ENCODE assay signal across 29 cellular contexts in the genomic region with DNA sequence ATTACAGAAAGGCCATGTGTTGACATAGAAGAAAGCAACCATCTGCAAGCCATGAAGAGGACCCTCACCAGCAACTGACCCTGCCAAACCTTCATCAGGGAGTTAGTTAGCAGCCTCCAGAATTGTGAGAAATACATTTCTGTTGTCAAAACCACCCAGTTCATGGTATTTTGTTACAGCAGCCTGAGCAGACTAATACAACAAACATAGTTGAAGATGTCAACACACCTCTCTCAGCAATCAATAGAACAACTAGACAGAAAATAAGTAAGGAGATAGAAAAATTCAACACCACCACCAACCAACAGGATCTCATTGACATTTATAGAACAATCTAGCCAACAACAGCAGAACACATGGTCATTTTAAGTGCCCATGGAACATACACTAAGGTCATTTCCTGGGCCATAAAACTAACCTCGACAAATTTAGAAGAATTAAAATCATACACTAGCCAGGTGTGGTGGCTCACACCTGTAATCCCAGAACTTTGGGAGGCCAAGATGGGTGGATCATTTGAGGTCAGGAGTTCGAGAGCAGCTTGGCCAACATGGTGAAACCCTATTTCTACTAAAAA. TPM values are rescaled to one million over a fixed set of nuclear protein-coding genes. Genes with fewer than 3 reads are reported as not detected.
"Had no signal": no experiment of that assay in that cellular context is flagged by ENCODE, and none has a peak within 500 bp of the region (broad histone marks: within the 10 kb centered on the region; RNA-seq: fewer than 3 reads in every experiment).

No MANE protein-coding gene starts in this region.

- DNase-seq: activated CD4-positive, alpha-beta T cell treated with anti-CD3 and anti-CD28 coated beads for 1 hour; activated CD4-positive, alpha-beta T cell treated with anti-CD3 and anti-CD28 coated beads for 48 hours; activated CD4-positive, CD25-positive, alpha-beta regulatory T cell; activated CD8-positive, alpha-beta T cell treated with anti-CD3 and anti-CD28 coated beads for 36 hours; activated effector memory CD4-positive, alpha-beta T cell treated with anti-CD3 and anti-CD28 coated beads, Interleukin-2, amount 50 U/mL, for 16 hours; activated naive CD4-positive, alpha-beta T cell; activated naive CD4-positive, alpha-beta T cell treated with anti-CD3 and anti-CD28 coated beads, Interleukin-2, amount 50 U/mL, for 16 hours; activated naive CD8-positive, alpha-beta T cell treated with anti-CD3 and anti-CD28 coated beads for 36 hours; activated T-cell treated with anti-CD3 and anti-CD28 coated beads, Interleukin-2, amount 50 U/mL, for 1 hour; activated T-cell treated with anti-CD3 and anti-CD28 coated beads, Interleukin-2, amount 50 U/mL, for 72 hours; amniotic stem cell; aorta; brain microvascular endothelial cell; KG1; NCI-H187; NCI-H2107; NCI-H2171; NCI-H510A; NCI-H526; NK-92 treated with Interleukin-12 subunit alpha and Interleukin-12 subunit beta, amount 100 ng/mL, for 24 hours; Right ventricle myocardium superior; WERI-Rb-1 had no signal

- H2AFZ ChIP-seq: PC-9 had no signal

- H3K4me3 ChIP-seq: PC-9 had no signal

- H3K27me3 Mint-ChIP-seq: activated CD8-positive, alpha-beta T cell treated with anti-CD3 and anti-CD28 coated beads for 36 hours had no signal

- H3K27ac ChIP-seq: brain microvascular endothelial cell, PC-9, WERI-Rb-1 had no signal

- H3K27me3 ChIP-seq: brain microvascular endothelial cell had no signal

- H3K9me3 Mint-ChIP-seq: activated T-helper 17 cell treated with anti-CD3 and anti-CD28 coated beads, Interleukin-2, amount 50 U/mL, for 72 hours had no signal

- H3K27ac Mint-ChIP-seq: activated CD8-positive, alpha-beta T cell treated with anti-CD3 and anti-CD28 coated beads for 36 hours; activated naive CD8-positive, alpha-beta T cell treated with anti-CD3 and anti-CD28 coated beads for 36 hours; activated T-cell treated with anti-CD3 and anti-CD28 coated beads, Interleukin-2, amount 50 U/mL, for 72 hours; activated T-helper 17 cell treated with anti-CD3 and anti-CD28 coated beads, Interleukin-2, amount 50 U/mL, for 72 hours had no signal

- H3K4me3 Mint-ChIP-seq: activated CD8-positive, alpha-beta T cell treated with anti-CD3 and anti-CD28 coated beads for 36 hours; activated naive CD8-positive, alpha-beta T cell treated with anti-CD3 and anti-CD28 coated beads for 36 hours; activated T-cell treated with anti-CD3 and anti-CD28 coated beads, Interleukin-2, amount 50 U/mL, for 72 hours; activated T-helper 17 cell treated with anti-CD3 and anti-CD28 coated beads, Interleukin-2, amount 50 U/mL, for 72 hours had no signal

- H3K4me1 Mint-ChIP-seq: activated naive CD8-positive, alpha-beta T cell treated with anti-CD3 and anti-CD28 coated beads for 36 hours; activated T-helper 17 cell treated with anti-CD3 and anti-CD28 coated beads, Interleukin-2, amount 50 U/mL, for 72 hours had no signal

- H3K36me3 ChIP-seq: brain microvascular endothelial cell, WERI-Rb-1 had no signal

- ATAC-seq: activated CD8-positive, alpha-beta T cell treated with anti-CD3 and anti-CD28 coated beads for 36 hours; activated T-cell treated with anti-CD3 and anti-CD28 coated beads, Interleukin-2, amount 50 U/mL, for 72 hours; activated T-helper 17 cell treated with anti-CD3 and anti-CD28 coated beads, Interleukin-2, amount 50 U/mL, for 72 hours had no signal

RNA-seq across cellular contexts. Expression of gene TCP11, which starts 32.7 kb away (rescaled TPM):
- total RNA-seq: activated CD8-positive, alpha-beta memory T cell treated with anti-CD3 and anti-CD28 coated beads for 36 hours; activated CD8-positive, alpha-beta T cell treated with anti-CD3 and anti-CD28 coated beads for 36 hours; activated naive CD8-positive, alpha-beta T cell treated with anti-CD3 and anti-CD28 coated beads for 36 hours; activated T-cell treated with anti-CD3 and anti-CD28 coated beads, Interleukin-2, amount 50 U/mL, for 72 hours; activated T-helper 17 cell treated with anti-CD3 and anti-CD28 coated beads, Interleukin-2, amount 50 U/mL, for 72 hours; M059J; OCI-LY7; PC-9; Right ventricle myocardium superior; T-helper 1 cell treated with Interleukin-12 subunit alpha and Interleukin-12 subunit beta and Interleukin-4 antibody, amounts not matched to agents 30 ng/mL and 1 ng/mL, for 36 hours; T-helper 2 cell treated with Interferon-gamma antibody and Interleukin-4, amounts not matched to agents 100 ng/mL and 5 ng/mL, for 36 hours had no signal
- polyA plus RNA-seq: aorta had no signal
